ENCODE assay signal across 8 cellular contexts in the genomic region with DNA sequence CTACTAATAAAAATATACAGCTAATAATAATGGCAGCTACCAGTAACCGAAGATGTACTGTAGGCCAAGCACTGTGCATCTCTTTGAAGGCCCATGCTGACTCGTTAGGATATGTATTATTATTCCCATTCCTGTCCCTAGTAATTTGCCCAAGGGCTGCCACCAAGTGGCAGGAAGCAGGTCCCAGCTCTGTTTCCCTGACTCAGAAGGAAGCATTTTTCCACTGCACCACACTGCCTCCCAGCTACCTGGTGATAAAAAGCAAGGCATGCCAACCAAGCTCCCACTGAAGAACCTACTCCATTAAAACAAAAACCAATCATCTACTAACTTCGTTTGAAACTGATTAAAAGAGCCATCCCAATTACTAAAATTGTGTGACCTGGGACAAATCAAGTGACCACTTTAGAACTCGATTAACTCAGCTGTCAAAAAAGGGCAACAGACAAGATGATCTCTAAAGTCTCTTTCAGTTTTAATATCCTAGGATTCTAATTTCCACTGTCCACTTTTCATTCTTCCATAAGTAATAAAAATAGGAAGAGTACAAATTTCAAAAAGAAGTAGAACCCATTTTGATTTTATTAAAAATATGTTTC. TPM values are rescaled to one million over a fixed set of nuclear protein-coding genes. Genes with fewer than 3 reads are reported as not detected.
DNase-seq lines count a peak whose midpoint lies in the region; ATAC-seq, FAIRE-seq and TF ChIP-seq lines count a peak whose summit lies in the region.

No MANE protein-coding gene starts in this region.

- H3K4me3 ChIP-seq in AG09309 (ENCODE audit: control insufficient read depth, low read depth, low read length) (no peak overlapping the region), HEK293 (ENCODE audit: low read depth, low read length) (no peak overlapping the region), cardiac fibroblast (replicated peaks in 1 of 2; ENCODE audit: low read depth in 2 of 2, low read length in 2 of 2) (no peak overlapping the region), HepG2 (replicated peaks in 1 of 3; ENCODE audit: insufficient read depth in 1 of 3, low read depth in 2 of 3, low read length in 3 of 3) (no peak overlapping the region)

- no peaks in the 10 kb centered on the region for H3K9me3 ChIP-seq in HEK293 (ENCODE audit: control insufficient read depth, insufficient read depth, low read depth, low read length)
- H3K9me3 ChIP-seq in HepG2 (ENCODE audit: low read length): no peaks in the 10 kb centered on the region

- intact Hi-C loops in HepG2 (cut with micrococcal nuclease; ENCODE audit: unreplicated experiment): loop anchor here (1.0 to 10.0 kb wide), 6 partner anchors 118 to 933 kb away; a partner anchor contains a TSS

- in situ Hi-C loops in HepG2 (cut with HindIII; ENCODE audit: extremely low pct_ligation_motif_present, low pct_unique_long_range_greater_than_20kb): loop anchor here (5.0 kb wide), 1 partner anchor 235 kb away; no protein-coding TSS in a partner anchor

- H3K36me3 ChIP-seq in HEK293 (ENCODE audit: control insufficient read depth in 2 of 2, insufficient read depth in 1 of 2, low read length in 2 of 2) (no peaks in the 10 kb centered on the region), HepG2 (replicated peaks in 1 of 2; ENCODE audit: control insufficient read depth in 1 of 2, insufficient read depth in 2 of 2, low read length in 2 of 2) (no peaks in the 10 kb centered on the region)

- H4K20me1 ChIP-seq in HepG2 (ENCODE audit: insufficient read depth, low read length): no peaks in the 10 kb centered on the region

- CTCF ChIA-PET in HEK293 (lab: Yijun Ruan, JAX) (interaction anchor here (0.5 to 1.9 kb wide), 30 partner anchors 8 to 927 kb away, joined by 3 to 31 read pairs (median 3); a partner anchor contains a TSS), HepG2 (lab: Yijun Ruan, JAX; ENCODE audit: low intra/inter-chr PET ratio, low total read pairs) (interaction anchor here (1.5 to 3.5 kb wide), 4 partner anchors 119 to 348 kb away, joined by 5 to 29 read pairs (median 17); a partner anchor contains a TSS)

- FAIRE-seq in HepG2 (lab: Jason Lieb, UNC): peak; percentile 94

- POLR2A ChIA-PET in HEK293 (lab: Yijun Ruan, JAX): interaction anchor here (0.6 to 1.8 kb wide), 2 partner anchors 25 to 349 kb away, joined by 3 to 7 read pairs; a partner anchor contains a TSS
- POLR2A ChIA-PET in HepG2 (lab: Yijun Ruan, JAX): interaction anchor here (0.7 to 1.0 kb wide), 3 partner anchors 115 to 199 kb away, joined by 3 to 4 read pairs (median 3); a partner anchor contains a TSS

- H3K79me2 ChIP-seq in HepG2 (ENCODE audit: insufficient read depth, low read length): no peaks in the 10 kb centered on the region

- DNase-seq in AG09309 (ENCODE audit: low read depth): no peak
- peak; percentile 57 to 90 for DNase-seq in NCI-H526 (lab: John Stamatoyannopoulos, UW)
- DNase-seq in cardiac fibroblast (ENCODE audit: low read depth in 2 of 2): peak; percentile 59 to 67
- peak; percentile 78 for DNase-seq in HepG2 (ENCODE audit: low spot score)

- H3K4me2 ChIP-seq in HepG2 (ENCODE audit: low read depth, low read length): 0 out of 2 replicates have a peak overlapping the region, but pooled peaks have one; percentile 16

- TF ChIP-seq RAD21 in HepG2 (CRISPR knock-in tag; IDR thresholded peaks at IDR 0.05): peak; percentile 85

- TF ChIP-seq EP300 in HepG2 (IDR thresholded peaks at IDR 0.05; ENCODE audit: low read depth in 2 of 2, low read length in 2 of 2) (no peak), HepG2 (CRISPR knock-in tag; IDR thresholded peaks at IDR 0.05; ENCODE audit: borderline replicate concordance) (no peak)

- WGBS in HepG2 (ENCODE audit: low lambda C conversion rate): 2% methylated on average over 4 of the region's 4 CpGs

- H3K27ac ChIP-seq in HEK293 (ENCODE audit: extremely low read depth, low read depth, low read length) (no peak overlapping the region), HepG2 (ENCODE audit: extremely low read length, insufficient read depth, low read length) (no peak overlapping the region)

- BruUV-seq in HepG2 (replicated peaks; lab: Mats Ljungman, UMichigan): no TSS peak

- peak; percentile 99 for ATAC-seq in HepG2
- no peak for ATAC-seq in GM18502 (IDR thresholded peaks at IDR 0.05; ENCODE audit: poor library complexity, unreplicated experiment)
- no peak for ATAC-seq in GM21737 (IDR thresholded peaks at IDR 0.05; ENCODE audit: unreplicated experiment)
- ATAC-seq in GM18858 (IDR thresholded peaks at IDR 0.05; ENCODE audit: unreplicated experiment): no peak

- no peaks in the 10 kb centered on the region for H3K27me3 ChIP-seq in HepG2 (ENCODE audit: control insufficient read depth in 1 of 2, insufficient read depth in 2 of 2, low read length in 2 of 2)

- TF ChIP-seq CTCF in AG09309 (IDR thresholded peaks at IDR 0.05; ENCODE audit: control insufficient read depth, insufficient read depth, low read depth, low read length, missing control alignments) (peak; percentile 51), HEK293 (tag by site-specific recombination; IDR thresholded peaks at IDR 0.05) (peak; percentile 57; the same call in 1 of the 2 replicates), cardiac fibroblast (IDR thresholded peaks at IDR 0.05; ENCODE audit: low read depth, low read length) (peak; percentile 48), HepG2 (CRISPR knock-in tag; IDR thresholded peaks at IDR 0.05) (peak; percentile 91)

- no peak overlapping the region for H2AFZ ChIP-seq in HepG2 (ENCODE audit: low read length)

- no peak overlapping the region for H3K9ac ChIP-seq in HepG2 (ENCODE audit: insufficient read depth, low read depth, low read length)

- H3K4me1 ChIP-seq in HEK293 (ENCODE audit: control insufficient read depth, insufficient read depth, low read length) (no peaks in the 10 kb centered on the region), HepG2 (ENCODE audit: insufficient read depth, low read length) (peaks cover 10% of the 10 kb centered on the region; the same call in 1 of the 2 replicates)

- TF ChIP-seq POLR2A in HepG2 (IDR thresholded peaks at IDR 0.05; ENCODE audit: insufficient read depth in 1 of 2, low read depth in 2 of 2, low read length in 2 of 2): no peak

TF ChIP-seq in HEK293, 187 proteins besides CTCF, POLR2A, EP300 and RAD21 (continues in another document):
- TF ChIP-seq ZFP3 (tag by site-specific recombination; IDR thresholded peaks at IDR 0.05; ENCODE audit: low read depth): no peak
- TF ChIP-seq, protein P1, sequence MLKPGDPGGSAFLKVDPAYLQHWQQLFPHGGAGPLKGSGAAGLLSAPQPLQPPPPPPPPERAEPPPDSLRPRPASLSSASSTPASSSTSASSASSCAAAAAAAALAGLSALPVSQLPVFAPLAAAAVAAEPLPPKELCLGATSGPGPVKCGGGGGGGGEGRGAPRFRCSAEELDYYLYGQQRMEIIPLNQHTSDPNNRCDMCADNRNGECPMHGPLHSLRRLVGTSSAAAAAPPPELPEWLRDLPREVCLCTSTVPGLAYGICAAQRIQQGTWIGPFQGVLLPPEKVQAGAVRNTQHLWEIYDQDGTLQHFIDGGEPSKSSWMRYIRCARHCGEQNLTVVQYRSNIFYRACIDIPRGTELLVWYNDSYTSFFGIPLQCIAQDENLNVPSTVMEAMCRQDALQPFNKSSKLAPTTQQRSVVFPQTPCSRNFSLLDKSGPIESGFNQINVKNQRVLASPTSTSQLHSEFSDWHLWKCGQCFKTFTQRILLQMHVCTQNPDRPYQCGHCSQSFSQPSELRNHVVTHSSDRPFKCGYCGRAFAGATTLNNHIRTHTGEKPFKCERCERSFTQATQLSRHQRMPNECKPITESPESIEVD (tag by site-specific recombination; IDR thresholded peaks at IDR 0.05): no peak

TF ChIP-seq in HepG2, 621 proteins besides CTCF, POLR2A, EP300 and RAD21 (continues in another document):
- TF ChIP-seq FOXJ3 (CRISPR knock-in tag; IDR thresholded peaks at IDR 0.05; ENCODE audit: borderline replicate concordance) (no peak; the same call in 1 of the 2 replicates), ZKSCAN8 (CRISPR knock-in tag; IDR thresholded peaks at IDR 0.05; ENCODE audit: borderline replicate concordance) (peak; percentile 49; the same call in 1 of the 2 replicates), ZFP36 (IDR thresholded peaks at IDR 0.05; ENCODE audit: borderline replicate concordance, low read depth, low read length, partially characterized antibody) (no peak), ZSCAN25 (CRISPR knock-in tag; IDR thresholded peaks at IDR 0.05) (no peak)

RNA-seq across cellular contexts. Expression of a gene that starts 24.3 kb away (rescaled TPM):
- 36.9 and 64.5 TPM in 2 replicates for total RNA-seq in HepG2 (2016; rRNA removed; fragmentation: Illumina TruSeq; extraction: Trizol)
- 3.4 and 4.7 TPM in 2 replicates for total RNA-seq in HepG2 (2016; cell fraction: cytosol; rRNA removed; fragmentation: Illumina TruSeq; extraction: Trizol; ENCODE audit: low read depth)
- 34.6 and 62.5 TPM in 2 replicates for total RNA-seq in HepG2 (2016; cell fraction: insoluble cytoplasmic fraction; rRNA removed; fragmentation: Illumina TruSeq; extraction: Trizol)
- total RNA-seq in HepG2 (2016; cell fraction: membrane; rRNA removed; fragmentation: Illumina TruSeq; extraction: Trizol): 9.2 and 9.7 TPM in 2 replicates
- total RNA-seq in HepG2 (2016; cell fraction: nucleus; rRNA removed; fragmentation: Illumina TruSeq; extraction: Trizol): 21.9 and 23.0 TPM in 2 replicates
- 10.8 and 14.6 TPM in 2 replicates for polyA plus RNA-seq in HepG2 (2011; rRNA removed)
- 6.2 and 7.7 TPM in 2 replicates for polyA plus RNA-seq in HepG2 (2011; cell fraction: cytosol; rRNA removed)
- 12.1 and 12.7 TPM in 2 replicates for polyA plus RNA-seq in HepG2 (2011; cell fraction: nucleus; rRNA removed)
- 11.7 and 15.7 TPM in 2 replicates for polyA plus RNA-seq in HepG2 (2012)
- polyA plus RNA-seq in HepG2 (2016; cell fraction: cytosol; fragmentation: Illumina TruSeq; extraction: Trizol; ENCODE audit: low read depth): 1.6 and 2.3 TPM in 2 replicates
- polyA plus RNA-seq in HepG2 (2016; cell fraction: insoluble cytoplasmic fraction; fragmentation: Illumina TruSeq; extraction: Trizol; ENCODE audit: low read depth): 53.5 and 54.3 TPM in 2 replicates
- polyA plus RNA-seq in HepG2 (2016; cell fraction: membrane; fragmentation: Illumina TruSeq; extraction: Trizol; ENCODE audit: low read depth): 4.2 and 6.1 TPM in 2 replicates
- polyA plus RNA-seq in HepG2 (2016; cell fraction: nucleus; fragmentation: Illumina TruSeq; extraction: Trizol; ENCODE audit: insufficient read depth, low read depth): 26.3 and 26.8 TPM in 2 replicates
- polyA minus RNA-seq in HepG2 (2011; rRNA and poly(A)+ RNA removed; ENCODE audit: low replicate concordance): 6.0 and 10.9 TPM in 2 replicates
- polyA minus RNA-seq in HepG2 (2011; cell fraction: cytosol; rRNA and poly(A)+ RNA removed): 9.8 and 12.3 TPM in 2 replicates
- 15.3 and 15.8 TPM in 2 replicates for polyA minus RNA-seq in HepG2 (2011; cell fraction: nucleus; rRNA and poly(A)+ RNA removed)
